In the genomic region with DNA sequence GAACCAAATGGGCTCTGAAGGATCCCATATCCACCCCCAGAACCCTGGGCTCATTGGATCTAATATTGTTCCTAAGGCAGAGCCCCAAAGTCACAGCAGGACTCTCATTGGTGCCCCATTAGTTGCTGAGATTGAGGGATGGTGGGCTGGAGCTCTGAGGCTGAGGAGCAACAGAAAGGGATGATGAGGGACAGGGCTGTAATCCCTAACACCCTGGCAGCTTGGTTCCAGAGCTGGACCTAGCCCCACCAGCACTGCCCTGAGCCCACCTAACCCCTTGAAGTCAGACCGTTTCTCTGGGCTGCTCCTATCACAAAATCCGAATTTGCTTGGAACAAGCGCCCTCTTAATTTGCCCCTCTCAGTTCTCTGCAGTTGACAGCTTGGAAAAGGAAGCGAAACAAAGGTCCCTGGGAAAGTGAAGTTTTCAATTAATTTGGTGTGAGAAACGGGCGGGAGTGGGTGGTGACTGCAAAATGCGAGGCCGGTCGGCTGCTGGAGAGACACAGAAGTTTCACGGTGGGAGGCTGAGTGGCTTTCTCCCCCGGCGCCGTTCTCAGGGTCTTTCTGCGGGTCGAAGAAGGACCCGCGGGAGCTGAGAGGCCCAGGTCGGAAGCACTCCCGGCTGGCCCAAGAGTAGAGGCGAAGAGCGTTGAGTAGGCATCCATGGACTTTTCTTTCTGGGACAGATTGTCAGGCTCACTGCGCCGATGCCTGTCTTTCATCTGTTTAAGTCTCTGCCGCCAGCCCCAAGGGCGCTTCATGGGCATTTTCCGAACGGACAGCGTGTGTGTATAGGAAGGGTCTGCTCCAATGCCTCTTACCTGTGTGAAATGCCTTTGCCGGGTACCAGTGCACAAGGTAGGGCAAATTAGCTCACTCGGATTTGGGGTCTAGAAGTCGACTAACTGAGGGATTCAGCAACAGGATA, we compare ENCODE assay signal across 1 cellular context.
TF ChIP-seq lines count a peak whose summit lies in the region.

No MANE protein-coding gene starts in this region.

TF ChIP-seq in H1, 55 proteins besides CTCF, POLR2A, EP300 and RAD21:
- TF ChIP-seq RNF2 (IDR thresholded peaks at IDR 0.05; ENCODE audit: borderline replicate concordance, low read depth, low read length, missing control alignments, poor library complexity, severe bottlenecking), result peak; percentile 98
- TF ChIP-seq SUZ12 (IDR thresholded peaks at IDR 0.05; ENCODE audit: low read length), result peak; percentile 99
- TF ChIP-seq SIN3A (conservative IDR thresholded peaks at IDR 0.05 in 1 of 2, IDR thresholded peaks at IDR 0.05 in 1 of 2; ENCODE audit: low read depth in 1 of 2, low read length in 2 of 2), result 0 out of 4 replicates have a peak, but pooled peaks of 1 of the 2 experiments have one; percentile 24
- TF ChIP-seq GABPA (IDR thresholded peaks at IDR 0.05; ENCODE audit: borderline replicate concordance, insufficient read depth, low read length), result no peak
- TF ChIP-seq CBX8 (IDR thresholded peaks at IDR 0.05; ENCODE audit: borderline replicate concordance, low read depth, low read length), result peak; percentile 59; the same call in 1 of the 2 replicates
- TF ChIP-seq CHD2 (IDR thresholded peaks at IDR 0.05; ENCODE audit: low read length), result no peak
- TF ChIP-seq EZH2 (IDR thresholded peaks at IDR 0.05; ENCODE audit: low read depth, low read length, severe bottlenecking), result peak; percentile 99
